In the genomic region with DNA sequence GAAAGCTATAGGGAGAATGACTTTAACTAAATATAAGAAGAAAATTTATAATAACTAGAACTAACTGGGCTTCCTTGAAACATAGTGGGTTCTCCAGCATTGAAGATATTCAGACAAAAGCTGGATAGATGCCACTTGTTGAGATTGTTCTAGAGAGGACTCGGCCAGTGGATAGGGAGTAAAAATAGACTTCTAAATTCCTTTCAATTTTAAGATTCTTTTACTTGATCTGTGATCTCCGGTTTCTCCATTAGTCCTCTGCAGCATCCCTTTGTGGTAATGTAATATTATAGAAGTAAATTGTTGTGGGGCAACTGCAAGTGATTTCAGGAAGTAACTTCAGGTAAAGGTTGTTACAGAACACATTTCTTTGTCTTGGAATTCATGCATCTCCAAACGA, we compare ENCODE assay signal across 1 cellular context.
TF ChIP-seq lines count a peak whose summit lies in the region.

No MANE protein-coding gene starts in this region.

TF ChIP-seq in IMR-90, 13 proteins besides CTCF, POLR2A, EP300 and RAD21:
- TF ChIP-seq CEBPB (IDR thresholded peaks at IDR 0.05; ENCODE audit: low read depth, low read length) = no peak
- no peak for TF ChIP-seq MAFK (IDR thresholded peaks at IDR 0.05; ENCODE audit: low read depth, low read length)
- no peak for TF ChIP-seq RFX5 (IDR thresholded peaks at IDR 0.05; ENCODE audit: low read depth, low read length)
TF ChIP-seq in IMR-90: peak in this region for 0.
